ENCODE assay signal across 16 cellular contexts in genomic region chr2:12950957-12951656, GRCh38.
DNase-seq lines count a peak whose midpoint lies in the region; ATAC-seq, FAIRE-seq and TF ChIP-seq lines count a peak whose summit lies in the region.
"Had no signal": no experiment of that assay in that cellular context is flagged by ENCODE, and none has a peak within 500 bp of the region (broad histone marks: within the 10 kb centered on the region; RNA-seq: fewer than 3 reads in every experiment).

No MANE protein-coding gene starts in this region.

- H3K36me3 Mint-ChIP-seq in HFFc6 (ENCODE audit: low read depth), result no peaks in the 10 kb centered on the region

- peak; percentile 66 for DNase-seq in A172 (ENCODE audit: low spot score)
- DNase-seq in HFFc6, result peak; percentile 70
- DNase-seq in brain microvascular endothelial cell, result peak; percentile 78
- DNase-seq in keratinocyte (ENCODE audit: low read depth, low spot score), result no peak
- DNase-seq in SKM-1 treated with dmso at 0.1 percent for 144 hours (lab: John Stamatoyannopoulos, UW; ENCODE audit: unreplicated experiment), result no peak
- no peak for DNase-seq in kidney
- DNase-seq: activated CD4-positive, alpha-beta T cell treated with anti-CD3 and anti-CD28 coated beads, Interleukin-2, amount 10 ng/mL, durations not matched to agents 7 days and 5 days; activated T-cell treated with anti-CD3 and anti-CD28 coated beads, Interleukin-2, amount 50 U/mL, for 48 hours; adrenal gland; left lung; NCI-H1436 had no signal

- no peak overlapping the region for H3K9ac ChIP-seq in keratinocyte (ENCODE audit: control insufficient read depth, extremely low read depth, insufficient read depth, low read length)
- no peak overlapping the region for H3K9ac ChIP-seq in kidney (ENCODE audit: low read length in 2 of 2)

- ATAC-seq in HG03460 (IDR thresholded peaks at IDR 0.05; ENCODE audit: unreplicated experiment) (no peak), HG03025 (IDR thresholded peaks at IDR 0.05; ENCODE audit: low FRiP score, unreplicated experiment) (no peak)
- ATAC-seq: left lung had no signal

- H3K4me1 Mint-ChIP-seq in HFFc6 (ENCODE audit: low read depth), result peaks cover 61% of the 10 kb centered on the region

- peak overlapping the region; percentile 76 for H3K4me3 Mint-ChIP-seq in HFFc6
- H3K4me3 Mint-ChIP-seq: activated CD4-positive, alpha-beta T cell treated with anti-CD3 and anti-CD28 coated beads, Interleukin-2, amount 10 ng/mL, durations not matched to agents 7 days and 5 days had no signal

- peak overlapping the region; percentile 41 for H2AFZ ChIP-seq in keratinocyte (ENCODE audit: control insufficient read depth, low read length)

- H3K9me3 ChIP-seq in keratinocyte (ENCODE audit: control insufficient read depth, low read depth, low read length) (no peaks in the 10 kb centered on the region), kidney (ENCODE audit: control insufficient read depth in 1 of 2, low read length in 2 of 2) (no peaks in the 10 kb centered on the region)
- H3K9me3 ChIP-seq: adrenal gland, left lung had no signal

- FAIRE-seq in keratinocyte (lab: Jason Lieb, UNC), result peak; percentile 74
- FAIRE-seq in kidney (lab: Jason Lieb, UNC), result no peak
- FAIRE-seq: A204.1, D721Med had no signal

- no peaks in the 10 kb centered on the region for H3K79me2 ChIP-seq in keratinocyte (ENCODE audit: control insufficient read depth, insufficient read depth, low read length)

- intact Hi-C loops in kidney (cut with DNase I), result no loop called here

- H3K36me3 ChIP-seq in brain microvascular endothelial cell (replicated peaks) (no peaks in the 10 kb centered on the region), keratinocyte (ENCODE audit: control insufficient read depth in 2 of 2, extremely low read depth in 1 of 2, insufficient read depth in 2 of 2, low read length in 2 of 2) (no peaks in the 10 kb centered on the region), kidney (ENCODE audit: control insufficient read depth in 1 of 2, insufficient read depth in 2 of 2, low read length in 2 of 2) (no peaks in the 10 kb centered on the region)
- H3K36me3 ChIP-seq: adrenal gland, left lung had no signal

- H3K27me3 Mint-ChIP-seq in HFFc6 (ENCODE audit: insufficient read depth), result no peaks in the 10 kb centered on the region

- H3K27me3 ChIP-seq in brain microvascular endothelial cell (replicated peaks) (no peaks in the 10 kb centered on the region), keratinocyte (ENCODE audit: control insufficient read depth, extremely low read depth, insufficient read depth, low read length) (no peaks in the 10 kb centered on the region)

- H3K4me3 ChIP-seq in brain microvascular endothelial cell (ENCODE audit: low read depth, low read length), result peak overlapping the region; percentile 6
- no peak overlapping the region for H3K4me3 ChIP-seq in keratinocyte (ENCODE audit: control insufficient read depth in 2 of 3, extremely low read depth in 1 of 3, insufficient read depth in 2 of 3, low read depth in 1 of 3, low read length in 3 of 3)
- H3K4me3 ChIP-seq in kidney (ENCODE audit: low read length in 2 of 2), result peak overlapping the region in 1 of 2 donors; percentile 25
- H3K4me3 ChIP-seq: adrenal gland, left lung, skin epidermis had no signal

- peaks cover 21% of the 10 kb centered on the region for H3K4me1 ChIP-seq in keratinocyte (ENCODE audit: control insufficient read depth, extremely low read depth, insufficient read depth, low read length)
- peaks cover 0 to 5% of the 10 kb centered on the region in 2 donors for H3K4me1 ChIP-seq in kidney (ENCODE audit: control insufficient read depth in 1 of 2, insufficient read depth in 1 of 2, low read depth in 1 of 2, low read length in 2 of 2)
- H3K4me1 ChIP-seq: adrenal gland, left lung had no signal

- H3K27ac Mint-ChIP-seq in HFFc6, result peak overlapping the region; percentile 79
- H3K27ac Mint-ChIP-seq: activated CD4-positive, alpha-beta T cell treated with anti-CD3 and anti-CD28 coated beads, Interleukin-2, amount 10 ng/mL, durations not matched to agents 7 days and 5 days had no signal

- H3K4me2 ChIP-seq in keratinocyte (ENCODE audit: control insufficient read depth, extremely low read depth, insufficient read depth, low read depth, low read length), result peak overlapping the region; percentile 18

- TF ChIP-seq CTCF in HFFc6 (IDR thresholded peaks at IDR 0.05), result no peak
- TF ChIP-seq CTCF in brain microvascular endothelial cell (IDR thresholded peaks at IDR 0.05; ENCODE audit: low read depth, low read length, missing control alignments), result no peak
- no peak for TF ChIP-seq CTCF in keratinocyte (optimal IDR thresholded peaks at IDR 0.05 in 1 of 3, IDR thresholded peaks at IDR 0.05 in 1 of 3, conservative IDR thresholded peaks at IDR 0.05 in 1 of 3; ENCODE audit: extremely low read depth in 1 of 3, insufficient read depth in 2 of 3, low read length in 3 of 3)
- no peak for TF ChIP-seq CTCF in kidney (IDR thresholded peaks at IDR 0.05; ENCODE audit: borderline replicate concordance, extremely low read depth, insufficient read depth)

- dilution Hi-C loops in keratinocyte (cut with MboI; ENCODE audit: extremely low pct_ligation_motif_present, low sequenced_read_pairs), result no loop called here

- in situ Hi-C loops in brain microvascular endothelial cell (cut with HindIII; ENCODE audit: low pct_ligation_motif_present, low sequenced_read_pairs), result no loop called here

- no peaks in the 10 kb centered on the region for H3K9me1 ChIP-seq in keratinocyte (ENCODE audit: control insufficient read depth, extremely low read depth, insufficient read depth, low read length)

- H4K20me1 ChIP-seq in keratinocyte (ENCODE audit: control insufficient read depth, extremely low read depth, insufficient read depth, low read length), result no peaks in the 10 kb centered on the region

- H3K27ac ChIP-seq in brain microvascular endothelial cell (peak overlapping the region; percentile 56), keratinocyte (ENCODE audit: control insufficient read depth, insufficient read depth, low read length) (no peak overlapping the region), kidney (ENCODE audit: low read depth in 2 of 2, low read length in 2 of 2) (no peak overlapping the region)
- H3K27ac ChIP-seq: adrenal gland, left lung, skin epidermis had no signal

- no peaks in the 10 kb centered on the region for H3K9me3 Mint-ChIP-seq in HFFc6

Comparison
In these comparisons a context has a peak if more than half of its experiments do, and no peak if none do; other contexts are left out.
1. DNase-seq: peak in A172 (single experiment), HFFc6 (single experiment) and brain microvascular endothelial cell (single experiment); none in keratinocyte (single experiment), SKM-1 treated with dmso at 0.1 percent for 144 hours (single experiment) and kidney (single experiment).